1 cellular context compared by ENCODE assay signal in genomic region chr3:22156868-22157267, GRCh38.
TF ChIP-seq lines count a peak whose summit lies in the region.

No MANE protein-coding gene starts in this region.

TF ChIP-seq in SK-N-SH, 30 proteins besides CTCF, POLR2A, EP300 and RAD21 (continued from another document):
- TF ChIP-seq REST (IDR thresholded peaks at IDR 0.05; ENCODE audit: low read depth, low read length): no peak
- TF ChIP-seq MAX (IDR thresholded peaks at IDR 0.05; ENCODE audit: low read depth): no peak
- no peak for TF ChIP-seq TEAD4 (IDR thresholded peaks at IDR 0.05; ENCODE audit: borderline replicate concordance, insufficient read depth)
- TF ChIP-seq, protein P1, sequence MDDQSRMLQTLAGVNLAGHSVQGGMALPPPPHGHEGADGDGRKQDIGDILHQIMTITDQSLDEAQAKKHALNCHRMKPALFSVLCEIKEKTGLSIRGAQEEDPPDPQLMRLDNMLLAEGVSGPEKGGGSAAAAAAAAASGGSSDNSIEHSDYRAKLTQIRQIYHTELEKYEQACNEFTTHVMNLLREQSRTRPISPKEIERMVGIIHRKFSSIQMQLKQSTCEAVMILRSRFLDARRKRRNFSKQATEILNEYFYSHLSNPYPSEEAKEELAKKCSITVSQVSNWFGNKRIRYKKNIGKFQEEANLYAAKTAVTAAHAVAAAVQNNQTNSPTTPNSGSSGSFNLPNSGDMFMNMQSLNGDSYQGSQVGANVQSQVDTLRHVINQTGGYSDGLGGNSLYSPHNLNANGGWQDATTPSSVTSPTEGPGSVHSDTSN (IDR thresholded peaks at IDR 0.05): no peak
- no peak for TF ChIP-seq SMC3 (IDR thresholded peaks at IDR 0.05; ENCODE audit: low read depth, low read length)
- TF ChIP-seq YY1 (IDR thresholded peaks at IDR 0.05; ENCODE audit: low read depth): no peak
- no peak for TF ChIP-seq FOSL2 (IDR thresholded peaks at IDR 0.05; ENCODE audit: borderline replicate concordance, low read depth)
